In the genomic region with DNA sequence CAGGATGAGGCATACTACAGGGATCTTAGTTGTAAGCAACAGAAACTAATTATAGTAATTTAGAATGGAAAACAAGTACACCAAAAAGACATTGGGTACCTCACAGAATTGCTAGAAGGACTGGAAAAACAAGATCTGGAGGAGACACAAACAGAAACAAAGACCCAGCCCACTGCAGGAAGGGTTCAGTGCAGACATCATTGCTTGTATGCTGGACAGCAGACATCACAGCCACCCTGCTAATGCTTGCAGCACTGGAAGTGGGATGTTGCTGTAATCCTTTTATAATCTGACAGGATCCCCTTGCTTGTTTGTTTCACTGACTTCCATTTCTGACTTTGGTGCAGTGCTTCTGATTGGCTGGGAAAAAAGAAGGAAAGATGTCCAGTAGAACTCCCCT, we compare ENCODE assay signal across 33 cellular contexts.
"Had no signal": no experiment of that assay in that cellular context is flagged by ENCODE, and none has a peak within 500 bp of the region (broad histone marks: within the 10 kb centered on the region; RNA-seq: fewer than 3 reads in every experiment).

No MANE protein-coding gene starts in this region.

- H3K4me2 ChIP-seq: PC-9 had no signal

- H3K27ac ChIP-seq: brain microvascular endothelial cell, PC-9, RWPE1, WERI-Rb-1 had no signal

- ATAC-seq: activated CD8-positive, alpha-beta T cell treated with anti-CD3 and anti-CD28 coated beads for 36 hours; activated T-cell treated with anti-CD3 and anti-CD28 coated beads, Interleukin-2, amount 50 U/mL, for 72 hours; activated T-helper 17 cell treated with anti-CD3 and anti-CD28 coated beads, Interleukin-2, amount 50 U/mL, for 72 hours; Right ventricle myocardium inferior had no signal

- H3K4me3 ChIP-seq: MG63, PC-9 had no signal

- H3K9me3 ChIP-seq: MG63 had no signal

- H2AFZ ChIP-seq: PC-9 had no signal

- FAIRE-seq: colon, RCC 7860 had no signal

- DNase-seq: activated CD4-positive, alpha-beta T cell treated with anti-CD3 and anti-CD28 coated beads, Interleukin-2, amount 10 ng/mL, durations not matched to agents 24 days and 14 days; activated CD4-positive, alpha-beta T cell treated with anti-CD3 and anti-CD28 coated beads, Interleukin-2, amount 50 U/mL, for 4 hours; activated CD8-positive, alpha-beta T cell treated with anti-CD3 and anti-CD28 coated beads for 36 hours; activated effector memory CD4-positive, alpha-beta T cell treated with anti-CD3 and anti-CD28 coated beads, Interleukin-2, amount 50 U/mL, for 16 hours; activated naive CD4-positive, alpha-beta T cell; activated naive CD4-positive, alpha-beta T cell treated with anti-CD3 and anti-CD28 coated beads, Interleukin-2, amount 50 U/mL, for 16 hours; activated naive CD8-positive, alpha-beta T cell treated with anti-CD3 and anti-CD28 coated beads for 36 hours; activated T-cell treated with anti-CD3 and anti-CD28 coated beads, Interleukin-2, amount 50 U/mL, for 1 hour; activated T-cell treated with anti-CD3 and anti-CD28 coated beads, Interleukin-2, amount 50 U/mL, for 72 hours; amniotic stem cell; aorta; brain microvascular endothelial cell; central memory CD4-positive, alpha-beta T cell; Kasumi-1; MG63; NCI-H1048; NCI-H1436 treated with DMSO at 0.1 percent for 48 hours; NCI-H1694 treated with DMSO at 0.1 percent for 48 hours; NCI-H2029; NCI-H2107; NCI-H2171; NCI-H510A; NCI-H526; NK-92 treated with Interleukin-12 subunit alpha and Interleukin-12 subunit beta, amount 100 ng/mL, for 24 hours; PC-9; SIG-M5; T1000; WERI-Rb-1 had no signal

- H3K36me3 ChIP-seq: brain microvascular endothelial cell, MG63, WERI-Rb-1 had no signal
